Comparison of ENCODE assay signal across 8 cellular contexts in genomic region chr2:70142590-70143313, GRCh38. TPM values are rescaled to one million over a fixed set of nuclear protein-coding genes. Genes with fewer than 3 reads are reported as not detected.
DNase-seq lines count a peak whose midpoint lies in the region; ATAC-seq, FAIRE-seq and TF ChIP-seq lines count a peak whose summit lies in the region.

No MANE protein-coding gene starts in this region.

- H3K4me3 ChIP-seq in psoas muscle = peak overlapping the region; percentile 72

- no peaks in the 10 kb centered on the region for H3K27me3 ChIP-seq in psoas muscle (ENCODE audit: insufficient read depth in 3 of 3, low read length in 2 of 3)

- ATAC-seq in GM18498 (IDR thresholded peaks at IDR 0.05; ENCODE audit: unreplicated experiment) (peak; percentile 75), HG02885 (IDR thresholded peaks at IDR 0.05; ENCODE audit: poor library complexity, unreplicated experiment) (peak; percentile 74), left ventricle myocardium superior (peak; percentile 88), psoas muscle (peak; percentile 81 to 87 (median 81))

- peaks cover 18% of the 10 kb centered on the region for H3K4me1 ChIP-seq in psoas muscle

- TF ChIP-seq CTCF in psoas muscle (IDR thresholded peaks at IDR 0.05) = peak; percentile 97

- intact Hi-C loops in left ventricle myocardium superior (cut with micrococcal nuclease) = loop anchor here (5.0 kb wide), 2 partner anchors 55 to 230 kb away; partner anchors contain the start of gene PCBP1
- intact Hi-C loops in psoas muscle (cut with DNase I) = loop anchor here in 1 of 2 donors (1.0 kb wide), 3 partner anchors 18 to 228 kb away; partner anchors contain the start of gene PCBP1

- DNase-seq in NCI-H146 treated with DMSO at 0.1 percent for 48 hours (lab: John Stamatoyannopoulos, UW; ENCODE audit: unreplicated experiment) = peak; percentile 97
- peak; percentile 99 to 100 (median 99) for DNase-seq in T-helper 1 cell
- DNase-seq in amygdala (lab: John Stamatoyannopoulos, UW) = peak; percentile 86 to 100 (median 96)
- DNase-seq in left ventricle myocardium superior = peak; percentile 100
- DNase-seq in psoas muscle = peak; percentile 100
- DNase-seq in urothelium cell line (ENCODE audit: low spot score) = peak; percentile 100

- H3K27ac ChIP-seq in psoas muscle = peak overlapping the region; percentile 98

- FAIRE-seq in urothelium cell line (lab: Jason Lieb, UNC) = no peak

- 0 to 1% (median 1%) methylated on average over 36 to 50 of the region's 50 CpGs for WGBS in psoas muscle, 3 donors

- no peaks in the 10 kb centered on the region for H3K36me3 ChIP-seq in psoas muscle (ENCODE audit: insufficient read depth in 1 of 2, low read depth in 1 of 2)

- H3K9me3 ChIP-seq in psoas muscle = no peaks in the 10 kb centered on the region

RNA-seq across cellular contexts. Expression of gene C2orf42, which starts 48.1 kb away (rescaled TPM):
- total RNA-seq in left ventricle myocardium superior (10.3 TPM), psoas muscle (10 to 100 TPM in 2 of 4 donors, 1 to 10 TPM in 2; 6.4 to 11.0 (median 9.2) TPM)
- 10 to 100 TPM in 1 of 3 donors, 1 to 10 TPM in 2; 5.3 to 13.3 (median 6.4) TPM for polyA plus RNA-seq in psoas muscle

RNA-seq across cellular contexts. Expression of gene PCBP1, which starts 55.5 kb away (rescaled TPM):
- total RNA-seq in left ventricle myocardium superior (211 TPM), psoas muscle (100 to 1,000 TPM; 423 to 683 (median 522) TPM)
- 100 to 1,000 TPM; 522 to 746 (median 549) TPM for polyA plus RNA-seq in psoas muscle

Comparison
In these comparisons a context has a peak if more than half of its experiments do, and no peak if none do; other contexts are left out.
1. Peak in every context shown above with its lines: DNase-seq, ATAC-seq, H3K4me3 ChIP-seq and H3K27ac ChIP-seq.